In genomic region chr6:34671362-34671761, GRCh38 we compare ENCODE assay signal across 10 cellular contexts. TPM values are rescaled to one million over a fixed set of nuclear protein-coding genes. Genes with fewer than 3 reads are reported as not detected.
DNase-seq lines count a peak whose midpoint lies in the region; ATAC-seq and TF ChIP-seq lines count a peak whose summit lies in the region.
"Had no signal": no experiment of that assay in that cellular context is flagged by ENCODE, and none has a peak within 500 bp of the region (broad histone marks: within the 10 kb centered on the region; RNA-seq: fewer than 3 reads in every experiment).

No MANE protein-coding gene starts in this region.

- peaks cover 50% of the 10 kb centered on the region for H3K4me1 ChIP-seq in CD8-positive, alpha-beta T cell (ENCODE audit: insufficient read depth, low read length)
- peaks cover 60% of the 10 kb centered on the region for H3K4me1 ChIP-seq in KMS-11 (ENCODE audit: low read depth, poor library complexity, severe bottlenecking)

- H3K9ac ChIP-seq in KMS-11, result no peak overlapping the region

- POLR2A ChIA-PET in CD8-positive, alpha-beta T cell (lab: Charles Lee), result interaction anchor here (1.3 to 3.1 kb wide), 5 partner anchors 15 to 120 kb away, joined by 3 to 23 read pairs (median 6); partner anchors contain the start of genes BLTP3A, ILRUN and SNRPC

- peak overlapping the region; percentile 12 for H3K4me3 ChIP-seq in CD8-positive, alpha-beta T cell (ENCODE audit: low read depth, low read length)
- H3K4me3 ChIP-seq in KMS-11 (IDR thresholded peaks at IDR 0.05; ENCODE audit: insufficient read depth, low read depth, low read length) (no peak overlapping the region), coronary artery (no peak overlapping the region)

- no peaks in the 10 kb centered on the region for H3K9me3 Mint-ChIP-seq in CD8-positive, alpha-beta T cell
- no peaks in the 10 kb centered on the region for H3K9me3 Mint-ChIP-seq in chondrocyte (ENCODE audit: low read depth)

- H3K27ac ChIP-seq in CD8-positive, alpha-beta T cell (ENCODE audit: low read depth, low read length), result peak overlapping the region; percentile 25
- peak overlapping the region; percentile 85 for H3K27ac ChIP-seq in KMS-11
- peak overlapping the region in 1 of 2 donors; percentile 39 for H3K27ac ChIP-seq in coronary artery

- peak overlapping the region; percentile 72 for H3K4me3 Mint-ChIP-seq in CD8-positive, alpha-beta T cell
- no peak overlapping the region for H3K4me3 Mint-ChIP-seq in chondrocyte (ENCODE audit: unreplicated experiment)

- no peaks in the 10 kb centered on the region for H3K36me3 ChIP-seq in CD8-positive, alpha-beta T cell (ENCODE audit: insufficient read depth, low read length)
- no peaks in the 10 kb centered on the region for H3K36me3 ChIP-seq in KMS-11 (ENCODE audit: insufficient read depth)

- ATAC-seq in CD8-positive, alpha-beta T cell, result no peak
- ATAC-seq in omental fat pad (ENCODE audit: low FRiP score) (peak; percentile 11), GM19324 (IDR thresholded peaks at IDR 0.05; ENCODE audit: low FRiP score, unreplicated experiment) (no peak)

- TF ChIP-seq CTCF in CD8-positive, alpha-beta T cell (IDR thresholded peaks at IDR 0.05), result no peak
- no peak for TF ChIP-seq CTCF in KMS-11 (conservative IDR thresholded peaks at IDR 0.05; ENCODE audit: low read depth, low read length)
- TF ChIP-seq CTCF in chondrocyte (IDR thresholded peaks at IDR 0.05), result no peak
- no peak for TF ChIP-seq CTCF in omental fat pad (IDR thresholded peaks at IDR 0.05)
- TF ChIP-seq CTCF in coronary artery (IDR thresholded peaks at IDR 0.05), result no peak

- peaks cover 72% of the 10 kb centered on the region for H3K4me1 Mint-ChIP-seq in CD8-positive, alpha-beta T cell (ENCODE audit: low read depth)
- H3K4me1 Mint-ChIP-seq in chondrocyte (ENCODE audit: low read depth), result peaks cover 43% of the 10 kb centered on the region

- no peak for DNase-seq in CD8-positive, alpha-beta T cell
- DNase-seq in chondrocyte (ENCODE audit: low spot score) (no peak), omental fat pad (ENCODE audit: low spot score) (no peak), epidermal melanocyte (ENCODE audit: insufficient read length, low spot score) (no peak), HuH-7 (ENCODE audit: low spot score) (no peak), coronary artery (ENCODE audit: low spot score) (no peak)
- DNase-seq: GF-D8, NCI-H774 had no signal

- H3K4me2 ChIP-seq in KMS-11, result peak overlapping the region; percentile 52; the same call in 1 of the 2 replicates

- H3K9me3 ChIP-seq in CD8-positive, alpha-beta T cell (ENCODE audit: low read length), result no peaks in the 10 kb centered on the region

- intact Hi-C loops in CD8-positive, alpha-beta T cell (cut with DNase I, micrococcal nuclease), result loop anchor here (2.0 to 10.0 kb wide), 4 partner anchors 121 to 434 kb away; partner anchors contain the start of genes BLTP3A (in 1 of the 2) and HMGA1 (in 1 of the 2)

- H3K27me3 ChIP-seq in CD8-positive, alpha-beta T cell (ENCODE audit: insufficient read depth, low read length), result no peaks in the 10 kb centered on the region
- H3K27me3 ChIP-seq in KMS-11 (ENCODE audit: insufficient read depth, low read depth), result no peaks in the 10 kb centered on the region

- no peaks in the 10 kb centered on the region for H4K20me1 ChIP-seq in KMS-11 (ENCODE audit: insufficient read depth)

- H2AFZ ChIP-seq in KMS-11 (ENCODE audit: low read depth), result no peak overlapping the region

- H3K27ac Mint-ChIP-seq in CD8-positive, alpha-beta T cell, result peak overlapping the region; percentile 95
- peak overlapping the region; percentile 80 for H3K27ac Mint-ChIP-seq in chondrocyte (ENCODE audit: unreplicated experiment)

- H3K36me3 Mint-ChIP-seq in CD8-positive, alpha-beta T cell, result no peaks in the 10 kb centered on the region
- H3K36me3 Mint-ChIP-seq in chondrocyte (ENCODE audit: low read depth), result peaks cover 2% of the 10 kb centered on the region

- CTCF ChIA-PET in CD8-positive, alpha-beta T cell (lab: Charles Lee), result no interaction called here

- no peaks in the 10 kb centered on the region for H3K27me3 Mint-ChIP-seq in CD8-positive, alpha-beta T cell (ENCODE audit: low read depth)
- no peaks in the 10 kb centered on the region for H3K27me3 Mint-ChIP-seq in chondrocyte (ENCODE audit: low read depth)

- H3K79me2 ChIP-seq in KMS-11 (ENCODE audit: insufficient read depth, low read depth), result peaks cover 95% of the 10 kb centered on the region

RNA-seq across cellular contexts. Expression of gene ILRUN, which starts 25.2 kb away (rescaled TPM):
- total RNA-seq in CD8-positive, alpha-beta T cell, result 10 to 100 TPM; 54.8 to 58.8 TPM
- total RNA-seq in chondrocyte, result 41.0 to 45.9 TPM (median 42.4 TPM) in 3 replicates
- total RNA-seq in omental fat pad, result 10 to 100 TPM; 77.5 to 84.1 (median 80.1) TPM
